8 cellular contexts compared by ENCODE assay signal in the genomic region with DNA sequence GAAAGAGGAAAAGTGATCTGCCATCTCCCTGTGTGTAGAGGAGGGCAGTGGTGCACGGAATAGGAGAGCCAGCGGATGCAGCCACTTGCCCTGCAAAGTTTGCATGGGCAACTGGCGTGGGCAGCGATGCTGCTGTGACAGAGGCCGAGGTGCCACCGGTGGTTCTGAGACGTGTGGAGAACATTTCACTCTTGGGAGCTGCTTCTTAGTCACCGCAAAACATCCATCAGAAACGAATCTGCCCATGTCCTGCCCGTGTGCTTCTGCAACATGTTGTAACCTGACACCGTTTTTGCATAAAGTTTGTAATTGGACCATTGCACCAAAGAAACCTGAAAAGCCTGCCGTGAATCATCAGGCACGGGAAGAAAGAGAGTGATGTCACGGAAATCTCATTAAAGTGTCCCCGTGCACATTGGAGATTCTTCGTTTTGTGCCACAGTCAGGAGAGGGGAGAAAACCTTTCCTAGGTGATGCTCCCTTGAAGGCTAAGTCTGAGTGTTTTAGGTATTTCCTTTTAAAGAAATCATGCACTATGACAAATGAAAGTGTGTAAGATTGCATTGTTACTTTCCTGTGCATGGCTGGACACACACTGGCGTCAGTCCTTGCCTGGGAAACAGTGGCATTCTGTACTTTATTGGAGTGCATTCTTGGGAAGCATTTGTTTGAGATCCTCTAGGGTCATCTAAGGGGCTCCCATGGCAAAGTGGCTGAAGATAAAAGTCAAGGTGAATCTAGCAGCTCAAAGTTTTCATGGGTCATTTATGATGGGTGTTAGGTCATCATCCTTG.
DNase-seq lines count a peak whose midpoint lies in the region; ATAC-seq, FAIRE-seq and TF ChIP-seq lines count a peak whose summit lies in the region.
"Had no signal": no experiment of that assay in that cellular context is flagged by ENCODE, and none has a peak within 500 bp of the region (broad histone marks: within the 10 kb centered on the region; RNA-seq: fewer than 3 reads in every experiment).

No MANE protein-coding gene starts in this region.

- H2AK5ac ChIP-seq in neuronal stem cell (ENCODE audit: low read depth, low read length): no peak overlapping the region

- no peak overlapping the region for H2BK12ac ChIP-seq in neuronal stem cell (ENCODE audit: low read length)

- H3F3A ChIP-seq in PC-9 (ENCODE audit: insufficient read depth, low read depth): peaks cover 27% of the 10 kb centered on the region

- no CpG with 5 or more reads among the region's 17 CpGs for WGBS in neuronal stem cell (ENCODE audit: extremely low coverage in 2 of 2, insufficient read length in 2 of 2, insufficient replicate concordance in 1 of 2), 2 donors

- no peaks in the 10 kb centered on the region for H3K79me1 ChIP-seq in neuronal stem cell (ENCODE audit: low read depth, low read length)

- H3K4me3 ChIP-seq in PC-9: peak overlapping the region; percentile 21; the same call in 1 of the 2 replicates
- H3K4me3 ChIP-seq in neuronal stem cell (ENCODE audit: low read length in 2 of 2): peak overlapping the region in 1 of 2 donors; percentile 26

- H2BK120ac ChIP-seq in neuronal stem cell (ENCODE audit: low read depth, low read length): no peak overlapping the region

- ATAC-seq in esophagus mucosa: peak; percentile 83
- no peak for ATAC-seq in GM21526 (IDR thresholded peaks at IDR 0.05; ENCODE audit: low FRiP score, unreplicated experiment)

- no peak overlapping the region for H4K91ac ChIP-seq in neuronal stem cell (ENCODE audit: low read depth, low read length, poor library complexity)

- FAIRE-seq in GM12892 (lab: Jason Lieb, UNC): peak; percentile 72
- FAIRE-seq: TTC549 had no signal

- H3K36me3 ChIP-seq in PC-9 (ENCODE audit: low read depth) (no peaks in the 10 kb centered on the region), neuronal stem cell (replicated peaks in 1 of 2; ENCODE audit: control insufficient read depth in 2 of 2, insufficient read depth in 2 of 2, low read length in 2 of 2) (no peaks in the 10 kb centered on the region)

- H4K20me1 ChIP-seq in PC-9 (ENCODE audit: insufficient read depth): no peaks in the 10 kb centered on the region

- TF ChIP-seq CTCF in PC-9 (conservative IDR thresholded peaks at IDR 0.05): no peak

- no peak overlapping the region for H4K8ac ChIP-seq in neuronal stem cell (ENCODE audit: low read depth, low read length)

- POLR2A ChIA-PET in PC-9 (lab: Charles Lee; ENCODE audit: unreplicated experiment): interaction anchor here (0.7 kb wide), 1 partner anchor 30 kb away, joined by 6 read pairs; no protein-coding TSS in a partner anchor

- H2AFZ ChIP-seq in PC-9 (no peak overlapping the region), neuronal stem cell (ENCODE audit: low read length) (peak overlapping the region; percentile 79)

- no peak overlapping the region for H3K23ac ChIP-seq in neuronal stem cell (ENCODE audit: low read depth, low read length, poor library complexity)

- DNase-seq in GM12892 (ENCODE audit: insufficient read length): no peak
- peak; percentile 31 for DNase-seq in HS-27A (ENCODE audit: low read depth)
- peak; percentile 72 to 91 for DNase-seq in PC-9
- peak; percentile 64 for DNase-seq in neuronal stem cell (ENCODE audit: low spot score)
- no peak for DNase-seq in posterior vena cava (ENCODE audit: low spot score)

- H2BK5ac ChIP-seq in neuronal stem cell (ENCODE audit: low read length): no peak overlapping the region

- peak overlapping the region; percentile 60 for H3K27ac ChIP-seq in PC-9
- H3K27ac ChIP-seq in neuronal stem cell (replicated peaks; ENCODE audit: low read length): peak overlapping the region; percentile 24

- H3K9me3 ChIP-seq in PC-9 (ENCODE audit: insufficient read depth, low read depth): no peaks in the 10 kb centered on the region
- peaks cover 1 to 2% of the 10 kb centered on the region in 2 donors for H3K9me3 ChIP-seq in neuronal stem cell (replicated peaks in 1 of 2; ENCODE audit: control insufficient read depth in 2 of 2, insufficient read depth in 1 of 2, low read depth in 1 of 2, low read length in 2 of 2)

- no peak overlapping the region for H3K4ac ChIP-seq in neuronal stem cell (ENCODE audit: low read length)

- H3K9ac ChIP-seq in neuronal stem cell (ENCODE audit: low read depth, low read length, poor library complexity): no peak overlapping the region

- no peak overlapping the region for H3K14ac ChIP-seq in neuronal stem cell (ENCODE audit: low read length)

- no peak for TF ChIP-seq POLR2A in GM12892 (IDR thresholded peaks at IDR 0.05; ENCODE audit: low read depth, low read length)

- intact Hi-C loops in PC-9 (cut with micrococcal nuclease; ENCODE audit: unreplicated experiment): no loop called here
- intact Hi-C loops in posterior vena cava (cut with DNase I): loop anchor here in 1 of 2 donors (5.0 kb wide), 1 partner anchor 45 kb away; no protein-coding TSS in a partner anchor

- H3K18ac ChIP-seq in neuronal stem cell (ENCODE audit: low read length): peak overlapping the region; percentile 29

- no peaks in the 10 kb centered on the region for H3K27me3 ChIP-seq in PC-9 (ENCODE audit: insufficient read depth, low read depth)
- no peaks in the 10 kb centered on the region for H3K27me3 ChIP-seq in neuronal stem cell (ENCODE audit: control insufficient read depth in 3 of 3, insufficient read depth in 3 of 3, low read depth in 1 of 3, low read length in 3 of 3)

- BruUV-seq in PC-9 (replicated peaks; lab: Mats Ljungman, UMichigan): TSS peak; percentile 94

- CTCF ChIA-PET in PC-9 (lab: Charles Lee): interaction anchor here (0.6 kb wide), 1 partner anchor 1207 kb away, joined by 3 read pairs; no protein-coding TSS in a partner anchor

- H2BK15ac ChIP-seq in neuronal stem cell (ENCODE audit: low read length): no peak overlapping the region

- no peaks in the 10 kb centered on the region for H3K79me2 ChIP-seq in PC-9 (ENCODE audit: low read depth)

- H3K9me2 ChIP-seq in PC-9 (ENCODE audit: insufficient read depth): no peaks in the 10 kb centered on the region

- H3K4me1 ChIP-seq in PC-9 (replicated peaks; ENCODE audit: insufficient read depth) (peaks cover 43% of the 10 kb centered on the region), neuronal stem cell (ENCODE audit: control insufficient read depth in 2 of 2, insufficient read depth in 1 of 2, low read depth in 1 of 2, low read length in 2 of 2) (peaks cover 10 to 15% of the 10 kb centered on the region in 2 donors)

- H3K4me2 ChIP-seq in PC-9: peak overlapping the region; percentile 68
- no peak overlapping the region for H3K4me2 ChIP-seq in neuronal stem cell (ENCODE audit: insufficient read depth, low read length, poor library complexity, severe bottlenecking)

Comparison
In these comparisons a context has a peak if more than half of its experiments do, and no peak if none do; other contexts are left out.
1. DNase-seq: peak in HS-27A (single experiment), PC-9 (2 of 2) and neuronal stem cell (single experiment); none in GM12892 (single experiment) and posterior vena cava (single experiment).